Comparison of ENCODE assay signal across 8 cellular contexts in the genomic region with DNA sequence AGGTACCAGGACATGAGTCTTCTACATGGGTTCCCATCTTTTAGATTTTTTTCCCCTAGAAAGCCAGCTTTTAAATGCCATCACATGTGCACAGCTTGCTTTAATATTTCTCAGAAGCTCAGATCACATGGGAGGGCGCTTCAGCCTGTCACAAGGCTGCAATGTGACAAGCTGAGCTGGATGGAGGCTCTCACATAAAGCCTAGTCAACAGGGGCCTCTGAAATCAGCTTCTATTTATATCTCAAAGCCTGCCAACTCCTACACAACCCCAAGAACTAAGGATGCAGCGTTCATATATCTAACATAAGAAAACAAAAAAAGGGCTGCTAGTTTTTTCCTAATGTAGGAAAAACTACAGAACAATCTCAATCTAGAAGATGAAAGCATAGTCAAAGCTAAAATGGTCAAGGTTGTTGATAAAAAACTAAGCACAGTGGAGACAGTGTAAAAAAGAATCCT. TPM values are rescaled to one million over a fixed set of nuclear protein-coding genes. Genes with fewer than 3 reads are reported as not detected.
A peak's percentile ranks its signal among the peaks of the same experiment; 100 is the strongest.
DNase-seq lines count a peak whose midpoint lies in the region; ATAC-seq, FAIRE-seq and TF ChIP-seq lines count a peak whose summit lies in the region.

No MANE protein-coding gene starts in this region.

- H3K27ac ChIP-seq in C4-2B, result peak overlapping the region; percentile 44; the same call in 1 of the 2 replicates
- H3K27ac ChIP-seq in adrenal gland, result peak overlapping the region; percentile 95 to 100 (median 100)
- H3K27ac ChIP-seq in parathyroid adenoma, result peak overlapping the region; percentile 100

- H3K79me2 ChIP-seq in parathyroid adenoma, result peaks cover 22% of the 10 kb centered on the region

- FAIRE-seq in RCC 7860 (lab: Jason Lieb, UNC), result peak; percentile 78

- no peaks in the 10 kb centered on the region for H3K27me3 ChIP-seq in adrenal gland
- H3K27me3 ChIP-seq in parathyroid adenoma (ENCODE audit: control insufficient read depth, insufficient read depth, low read length), result no peaks in the 10 kb centered on the region

- H3K4me2 ChIP-seq in parathyroid adenoma (ENCODE audit: low read length), result peak overlapping the region; percentile 82

- DNase-seq in RCC 7860 (ENCODE audit: low spot score) (peak; percentile 58), adrenal gland (peak; percentile 73 to 91 (median 85)), cardiac septum (ENCODE audit: low spot score) (peak; percentile 89), ureter (ENCODE audit: low spot score) (peak; percentile 78)

- H2AFZ ChIP-seq in parathyroid adenoma, result no peak overlapping the region

- intact Hi-C loops in adrenal gland (cut with DNase I), result no loop called here
- intact Hi-C loops in cardiac septum (cut with DNase I), result loop anchor here (5.0 kb wide), 1 partner anchor 230 kb away; no protein-coding TSS in a partner anchor

- ATAC-seq in GM19035 (IDR thresholded peaks at IDR 0.05; ENCODE audit: unreplicated experiment) (peak; percentile 26), HG03439 (IDR thresholded peaks at IDR 0.05; ENCODE audit: unreplicated experiment) (peak; percentile 31)

- H3K9me3 ChIP-seq in adrenal gland (replicated peaks in 1 of 3) (no peaks in the 10 kb centered on the region), parathyroid adenoma (ENCODE audit: control insufficient read depth, low read length) (no peaks in the 10 kb centered on the region)

- TF ChIP-seq CTCF in C4-2B (conservative IDR thresholded peaks at IDR 0.05), result no peak
- no peak for TF ChIP-seq CTCF in adrenal gland (IDR thresholded peaks at IDR 0.05)
- TF ChIP-seq CTCF in parathyroid adenoma (IDR thresholded peaks at IDR 0.05), result no peak

- H3K36me3 ChIP-seq in adrenal gland (replicated peaks in 1 of 2) (peaks cover 0 to 25% of the 10 kb centered on the region in 2 donors), parathyroid adenoma (ENCODE audit: control insufficient read depth, insufficient read depth, low read length) (no peaks in the 10 kb centered on the region)

- WGBS in adrenal gland, 4 donors, result 1 to 5% (median 2%) methylated on average over 2 of the region's 2 CpGs

- no peak overlapping the region for H3K9ac ChIP-seq in parathyroid adenoma

- H3K4me1 ChIP-seq in adrenal gland (replicated peaks in 1 of 2), result peaks cover 37 to 47% of the 10 kb centered on the region in 2 donors
- H3K4me1 ChIP-seq in parathyroid adenoma, result peaks cover 2% of the 10 kb centered on the region

- peak in 1 of 2 donors; percentile 88 for TF ChIP-seq POLR2A in adrenal gland (IDR thresholded peaks at IDR 0.05)

- peak overlapping the region in 3 of 4 donors; percentile 69 to 96 (median 93) for H3K4me3 ChIP-seq in adrenal gland
- H3K4me3 ChIP-seq in parathyroid adenoma (ENCODE audit: low read depth, low read length), result peak overlapping the region; percentile 86

RNA-seq across cellular contexts. Expression of a gene that starts 2.3 kb away (rescaled TPM):
- total RNA-seq in adrenal gland, result 100 to 1,000 TPM; 119 to 326 (median 192) TPM
- polyA plus RNA-seq in adrenal gland, result 100 to 1,000 TPM; 140 to 246 (median 227) TPM
- 188 TPM for total RNA-seq in cardiac septum
- 282 TPM for total RNA-seq in ureter

Comparison
In these comparisons a context has a peak if more than half of its experiments do, and no peak if none do; other contexts are left out.
1. Peak in every context shown above with its lines: DNase-seq, ATAC-seq, H3K4me3 ChIP-seq and H3K27ac ChIP-seq.
2. H3K27ac ChIP-seq: peak in every context shown above with its lines; median percentile 100 in adrenal gland; 100 in parathyroid adenoma; 44 in C4-2B.